27 cellular contexts compared by ENCODE assay signal in genomic region chr12:71797506-71797905, GRCh38.
"Had no signal": no experiment of that assay in that cellular context is flagged by ENCODE, and none has a peak within 500 bp of the region (broad histone marks: within the 10 kb centered on the region; RNA-seq: fewer than 3 reads in every experiment).

No MANE protein-coding gene starts in this region.

- H3K4me1 ChIP-seq: gastroesophageal sphincter, spleen, testis, transverse colon had no signal

- H3K4me3 Mint-ChIP-seq: activated CD8-positive, alpha-beta T cell treated with anti-CD3 and anti-CD28 coated beads for 36 hours; activated naive CD8-positive, alpha-beta T cell; activated T-cell treated with anti-CD3 and anti-CD28 coated beads, Interleukin-2, amount 50 U/mL, for 4 hours; activated T-helper 17 cell treated with anti-CD3 and anti-CD28 coated beads, Interleukin-2, amount 50 U/mL, for 72 hours; brain; effector memory CD8-positive, alpha-beta T cell; natural killer cell; neural progenitor cell; T-helper 17 cell had no signal

- H3K4me1 Mint-ChIP-seq: activated T-helper 17 cell treated with anti-CD3 and anti-CD28 coated beads, Interleukin-2, amount 50 U/mL, for 72 hours; brain; natural killer cell; T-helper 17 cell had no signal

- ATAC-seq: activated CD8-positive, alpha-beta T cell treated with anti-CD3 and anti-CD28 coated beads for 36 hours; activated T-cell treated with anti-CD3 and anti-CD28 coated beads, Interleukin-2, amount 50 U/mL, for 4 hours; activated T-helper 17 cell treated with anti-CD3 and anti-CD28 coated beads, Interleukin-2, amount 50 U/mL, for 72 hours; effector memory CD8-positive, alpha-beta T cell; gastroesophageal sphincter; natural killer cell; right cardiac atrium; T-helper 17 cell had no signal

- H3K27me3 ChIP-seq: adrenal gland, cardiac muscle cell, dorsolateral prefrontal cortex, gastroesophageal sphincter, hepatocyte, neural progenitor cell, spleen, testis, transverse colon had no signal

- H3K9me3 ChIP-seq: adrenal gland, gastroesophageal sphincter, testis, transverse colon had no signal

- H2AFZ ChIP-seq: hepatocyte, neural progenitor cell had no signal

- H3K36me3 Mint-ChIP-seq: activated naive CD8-positive, alpha-beta T cell; brain; natural killer cell; neural progenitor cell had no signal

- H3K4me2 ChIP-seq: hepatocyte, neural progenitor cell had no signal

- H3K27ac Mint-ChIP-seq: activated CD8-positive, alpha-beta T cell treated with anti-CD3 and anti-CD28 coated beads for 36 hours; activated naive CD8-positive, alpha-beta T cell; activated T-helper 17 cell treated with anti-CD3 and anti-CD28 coated beads, Interleukin-2, amount 50 U/mL, for 72 hours; brain; effector memory CD8-positive, alpha-beta T cell; natural killer cell; neural progenitor cell; T-helper 17 cell had no signal

- DNase-seq: activated CD4-positive, alpha-beta T cell treated with anti-CD3 and anti-CD28 coated beads for 1 hour; activated CD4-positive, alpha-beta T cell treated with anti-CD3 and anti-CD28 coated beads, Interleukin-2, amount 50 U/mL, for 1 hour; activated CD8-positive, alpha-beta T cell treated with anti-CD3 and anti-CD28 coated beads for 36 hours; activated naive CD4-positive, alpha-beta T cell; activated T-cell treated with anti-CD3 and anti-CD28 coated beads, Interleukin-2, amount 50 U/mL, for 4 hours; adrenal gland; aorta; dorsolateral prefrontal cortex; effector memory CD8-positive, alpha-beta T cell; erythroblast; mesenchymal stem cell; natural killer cell; right cardiac atrium; spleen; stimulated activated naive CD4-positive, alpha-beta T cell treated with Interleukin-2 at 50 U/mL for 16 hours; T-helper 17 cell; T1000; testis; transverse colon had no signal

- H3K4me3 ChIP-seq: adrenal gland, cardiac muscle cell, coronary artery, dorsolateral prefrontal cortex, gastroesophageal sphincter, hepatocyte, neural progenitor cell, spleen, testis, transverse colon had no signal

- H3K9ac ChIP-seq: neural progenitor cell had no signal

- H3K36me3 ChIP-seq: adrenal gland, cardiac muscle cell, gastroesophageal sphincter, neural progenitor cell, transverse colon had no signal

- H3K9me3 Mint-ChIP-seq: activated CD8-positive, alpha-beta T cell treated with anti-CD3 and anti-CD28 coated beads for 36 hours; activated T-cell treated with anti-CD3 and anti-CD28 coated beads, Interleukin-2, amount 50 U/mL, for 4 hours; activated T-helper 17 cell treated with anti-CD3 and anti-CD28 coated beads, Interleukin-2, amount 50 U/mL, for 72 hours; brain; effector memory CD8-positive, alpha-beta T cell; natural killer cell; neural progenitor cell had no signal

- H3K27ac ChIP-seq: adrenal gland, cardiac muscle cell, coronary artery, dorsolateral prefrontal cortex, gastroesophageal sphincter, hepatocyte, neural progenitor cell, spleen, testis, transverse colon had no signal

- H3K79me2 ChIP-seq: hepatocyte had no signal

- H3K27me3 Mint-ChIP-seq: activated CD8-positive, alpha-beta T cell treated with anti-CD3 and anti-CD28 coated beads for 36 hours; activated naive CD8-positive, alpha-beta T cell; activated T-helper 17 cell treated with anti-CD3 and anti-CD28 coated beads, Interleukin-2, amount 50 U/mL, for 72 hours; effector memory CD8-positive, alpha-beta T cell; T-helper 17 cell had no signal
